In the genomic region with DNA sequence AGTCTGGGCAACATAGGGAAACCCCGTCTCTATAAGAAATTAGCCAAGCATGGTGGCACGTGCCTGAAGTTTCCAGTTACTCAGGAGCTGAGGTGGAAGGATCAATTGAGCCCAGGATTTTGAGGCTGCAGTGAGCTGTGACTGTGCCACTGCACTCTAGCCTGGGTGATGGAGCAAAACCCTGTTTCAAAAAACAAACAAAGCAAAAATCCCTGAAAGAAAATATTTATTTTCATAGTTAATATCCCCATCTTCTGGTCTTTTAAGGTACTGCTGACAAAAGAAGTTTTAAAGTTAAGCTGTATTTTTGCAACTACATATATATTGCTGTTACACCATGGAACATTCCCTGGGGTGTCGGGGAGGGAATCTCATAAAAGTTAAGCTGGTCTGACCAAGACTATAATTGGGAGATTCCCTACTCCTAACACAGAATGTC, we compare ENCODE assay signal across 9 cellular contexts. TPM values are rescaled to one million over a fixed set of nuclear protein-coding genes. Genes with fewer than 3 reads are reported as not detected.
DNase-seq lines count a peak whose midpoint lies in the region; ATAC-seq and TF ChIP-seq lines count a peak whose summit lies in the region.
"Had no signal": no experiment of that assay in that cellular context is flagged by ENCODE, and none has a peak within 500 bp of the region (broad histone marks: within the 10 kb centered on the region; RNA-seq: fewer than 3 reads in every experiment).

No MANE protein-coding gene starts in this region.

- no peak for ATAC-seq in CD8-positive, alpha-beta T cell
- no peak for ATAC-seq in GM18861 (IDR thresholded peaks at IDR 0.05; ENCODE audit: unreplicated experiment)
- ATAC-seq in effector memory CD8-positive, alpha-beta T cell (replicated peaks) = no peak

- TF ChIP-seq CTCF in CD8-positive, alpha-beta T cell (IDR thresholded peaks at IDR 0.05) = peak; percentile 23
- TF ChIP-seq CTCF in MCF 10A (IDR thresholded peaks at IDR 0.05; ENCODE audit: unreplicated experiment) = peak; percentile 44

- H3K4me3 ChIP-seq in CD8-positive, alpha-beta T cell (ENCODE audit: low read depth, low read length) = no peak overlapping the region
- H3K4me3 ChIP-seq: SJCRH30 had no signal

- H3K9me3 ChIP-seq in CD8-positive, alpha-beta T cell (ENCODE audit: low read length) = no peaks in the 10 kb centered on the region
- H3K9me3 ChIP-seq: SJCRH30 had no signal

- no peak overlapping the region for H3K27ac ChIP-seq in CD8-positive, alpha-beta T cell (ENCODE audit: low read depth, low read length)
- H3K27ac ChIP-seq: SJCRH30 had no signal

- no peak overlapping the region for H3K4me3 Mint-ChIP-seq in CD8-positive, alpha-beta T cell
- no peak overlapping the region for H3K4me3 Mint-ChIP-seq in MCF 10A (ENCODE audit: unreplicated experiment)
- no peak overlapping the region for H3K4me3 Mint-ChIP-seq in effector memory CD8-positive, alpha-beta T cell

- POLR2A ChIA-PET in CD8-positive, alpha-beta T cell (lab: Charles Lee) = no interaction called here
- POLR2A ChIA-PET in MCF 10A (lab: Yijun Ruan, JAX) = interaction anchor here (0.6 to 6.4 kb wide), 6 partner anchors 17 to 1041 kb away, joined by 3 to 36 read pairs (median 3); a partner anchor contains a TSS

- DNase-seq in CD8-positive, alpha-beta T cell = no peak
- DNase-seq in Kasumi-1 (lab: John Stamatoyannopoulos, UW) (peak; percentile 39 to 49), MCF 10A (ENCODE audit: unreplicated experiment) (peak; percentile 18), medulla oblongata (ENCODE audit: extremely low spot score) (peak; percentile 20), HuH-7.5 (ENCODE audit: low spot score) (no peak)
- DNase-seq in activated CD4-positive, alpha-beta T cell treated with anti-CD3 and anti-CD28 coated beads, Interleukin-2, amount 50 U/mL, for 4 hours = no peak
- DNase-seq in effector memory CD8-positive, alpha-beta T cell = no peak

- intact Hi-C loops in CD8-positive, alpha-beta T cell (cut with DNase I, micrococcal nuclease) = no loop called here
- intact Hi-C loops in MCF 10A (cut with micrococcal nuclease) = loop anchor here (1.0 to 5.0 kb wide), 3 partner anchors 71 to 634 kb away; no protein-coding TSS in a partner anchor

- no peaks in the 10 kb centered on the region for H3K4me1 ChIP-seq in CD8-positive, alpha-beta T cell (ENCODE audit: insufficient read depth, low read length)
- H3K4me1 ChIP-seq: SJCRH30 had no signal

- BruUV-seq in MCF 10A (replicated peaks; lab: Mats Ljungman, UMichigan) = no TSS peak

- H3K36me3 Mint-ChIP-seq in CD8-positive, alpha-beta T cell = peaks cover 52% of the 10 kb centered on the region
- peaks cover 20% of the 10 kb centered on the region for H3K36me3 Mint-ChIP-seq in MCF 10A (ENCODE audit: insufficient read depth, unreplicated experiment)
- peaks cover 4% of the 10 kb centered on the region for H3K36me3 Mint-ChIP-seq in effector memory CD8-positive, alpha-beta T cell (ENCODE audit: insufficient read depth)

- no peaks in the 10 kb centered on the region for H3K9me3 Mint-ChIP-seq in CD8-positive, alpha-beta T cell
- no peaks in the 10 kb centered on the region for H3K9me3 Mint-ChIP-seq in MCF 10A (ENCODE audit: unreplicated experiment)
- H3K9me3 Mint-ChIP-seq in effector memory CD8-positive, alpha-beta T cell = no peaks in the 10 kb centered on the region

- H3K27me3 Mint-ChIP-seq in CD8-positive, alpha-beta T cell (ENCODE audit: low read depth) = no peaks in the 10 kb centered on the region
- no peaks in the 10 kb centered on the region for H3K27me3 Mint-ChIP-seq in MCF 10A (ENCODE audit: insufficient read depth, unreplicated experiment)
- no peaks in the 10 kb centered on the region for H3K27me3 Mint-ChIP-seq in effector memory CD8-positive, alpha-beta T cell

- H3K27ac Mint-ChIP-seq in CD8-positive, alpha-beta T cell = no peak overlapping the region
- no peak overlapping the region for H3K27ac Mint-ChIP-seq in MCF 10A (ENCODE audit: low read depth, unreplicated experiment)
- H3K27ac Mint-ChIP-seq in effector memory CD8-positive, alpha-beta T cell = no peak overlapping the region

- H3K36me3 ChIP-seq in CD8-positive, alpha-beta T cell (ENCODE audit: insufficient read depth, low read length) = peaks cover 4% of the 10 kb centered on the region

- peaks cover 12% of the 10 kb centered on the region for H3K4me1 Mint-ChIP-seq in CD8-positive, alpha-beta T cell (ENCODE audit: low read depth)
- peaks cover 6% of the 10 kb centered on the region for H3K4me1 Mint-ChIP-seq in MCF 10A (ENCODE audit: insufficient read depth, unreplicated experiment)
- peaks cover 3 to 19% of the 10 kb centered on the region in 2 donors for H3K4me1 Mint-ChIP-seq in effector memory CD8-positive, alpha-beta T cell (ENCODE audit: low read depth in 2 of 2)

- CTCF ChIA-PET in CD8-positive, alpha-beta T cell (lab: Charles Lee) = no interaction called here
- CTCF ChIA-PET in MCF 10A (lab: Yijun Ruan, JAX) = interaction anchor here (0.6 to 10.1 kb wide), 28 partner anchors 9 to 489 kb away, joined by 3 to 69 read pairs (median 4); a partner anchor contains a TSS

- H3K27me3 ChIP-seq in CD8-positive, alpha-beta T cell (ENCODE audit: insufficient read depth, low read length) = no peaks in the 10 kb centered on the region
- H3K27me3 ChIP-seq: SJCRH30 had no signal

RNA-seq across cellular contexts. Expression of a gene that starts 26.0 kb away (rescaled TPM):
- total RNA-seq in CD8-positive, alpha-beta T cell = 1 to 10 TPM; 8.4 to 8.6 TPM
- 20.2 and 21.1 TPM in 2 replicates for total RNA-seq in MCF 10A (2022)

Comparison
In these comparisons a context has a peak if more than half of its experiments do, and no peak if none do; other contexts are left out.
1. DNase-seq: peak in Kasumi-1 (2 of 2), MCF 10A (single experiment) and medulla oblongata (single experiment); none in CD8-positive, alpha-beta T cell (0 of 7), activated CD4-positive, alpha-beta T cell treated with anti-CD3 and anti-CD28 coated beads, Interleukin-2, amount 50 U/mL, for 4 hours (0 of 2), HuH-7.5 (single experiment) and effector memory CD8-positive, alpha-beta T cell (0 of 3).